17 cellular contexts compared by ENCODE assay signal in genomic region chr9:130984476-130984875, GRCh38. TPM values are rescaled to one million over a fixed set of nuclear protein-coding genes. Genes with fewer than 3 reads are reported as not detected.
DNase-seq lines count a peak whose midpoint lies in the region; ATAC-seq and TF ChIP-seq lines count a peak whose summit lies in the region.
"Had no signal": no experiment of that assay in that cellular context is flagged by ENCODE, and none has a peak within 500 bp of the region (broad histone marks: within the 10 kb centered on the region; RNA-seq: fewer than 3 reads in every experiment).

No MANE protein-coding gene starts in this region.

- no peak for TF ChIP-seq CTCF in GM23338 (conservative IDR thresholded peaks at IDR 0.05; ENCODE audit: low read depth in 2 of 2)
- no peak for TF ChIP-seq CTCF in osteoblast (IDR thresholded peaks at IDR 0.05; ENCODE audit: extremely low read depth, low read depth, low read length)
- TF ChIP-seq CTCF in BE2C (IDR thresholded peaks at IDR 0.05; ENCODE audit: low read depth, low read length): no peak

- H2AFZ ChIP-seq in GM23338 (0 out of 2 replicates have a peak overlapping the region, but pooled peaks have one; percentile 47), osteoblast (ENCODE audit: low read length) (no peak overlapping the region)

- no peaks in the 10 kb centered on the region for H3K9me2 ChIP-seq in GM23338 (ENCODE audit: insufficient read depth)

- H3K27me3 ChIP-seq in GM23338 (ENCODE audit: insufficient read depth) (no peaks in the 10 kb centered on the region), osteoblast (ENCODE audit: insufficient read depth, low read length) (peaks cover 54% of the 10 kb centered on the region), BE2C (no peaks in the 10 kb centered on the region)

- CTCF ChIA-PET in activated CD4-positive, alpha-beta memory T cell treated with anti-CD3 and anti-CD28 coated beads for 36 hours (lab: Charles Lee): interaction anchor here (1.2 kb wide), 1 partner anchor 14 kb away, joined by 4 read pairs; no protein-coding TSS in a partner anchor

- H3K27me3 Mint-ChIP-seq in GM23338 (ENCODE audit: insufficient read depth, low read depth, poor library complexity): peaks cover 13% of the 10 kb centered on the region
- H3K27me3 Mint-ChIP-seq in activated CD4-positive, alpha-beta memory T cell treated with anti-CD3 and anti-CD28 coated beads for 36 hours: peaks cover 3% of the 10 kb centered on the region

- H3K4me3 ChIP-seq in GM23338 (no peak overlapping the region), osteoblast (ENCODE audit: insufficient read depth, low read length) (no peak overlapping the region), BE2C (ENCODE audit: low read depth, low read length) (no peak overlapping the region)
- H3K4me3 ChIP-seq: A549, GM12878 had no signal

- H3K4me1 Mint-ChIP-seq in GM23338: peaks cover 8% of the 10 kb centered on the region; the same call in 1 of the 3 replicates
- H3K4me1 Mint-ChIP-seq in activated CD4-positive, alpha-beta memory T cell treated with anti-CD3 and anti-CD28 coated beads for 36 hours (ENCODE audit: low read depth): no peaks in the 10 kb centered on the region

- H3K36me3 ChIP-seq in GM23338 (ENCODE audit: insufficient read depth) (no peaks in the 10 kb centered on the region), osteoblast (ENCODE audit: insufficient read depth, low read length) (no peaks in the 10 kb centered on the region), BE2C (no peaks in the 10 kb centered on the region)

- no peak overlapping the region for H3K27ac Mint-ChIP-seq in GM23338
- no peak overlapping the region for H3K27ac Mint-ChIP-seq in activated CD4-positive, alpha-beta memory T cell treated with anti-CD3 and anti-CD28 coated beads for 36 hours
- H3K27ac Mint-ChIP-seq: CD14-positive monocyte; CD8-positive, alpha-beta T cell; HFFc6 had no signal

- ATAC-seq in GM23338 (no peak), GM19351 (IDR thresholded peaks at IDR 0.05; ENCODE audit: unreplicated experiment) (no peak)
- ATAC-seq: A549; CD8-positive, alpha-beta T cell; GM12878; HepG2 had no signal

- H3F3A ChIP-seq in GM23338 (replicated peaks; ENCODE audit: low read depth): no peaks in the 10 kb centered on the region

- no peaks in the 10 kb centered on the region for H3K4me1 ChIP-seq in GM23338 (ENCODE audit: insufficient read depth)
- H3K4me1 ChIP-seq in osteoblast (ENCODE audit: insufficient read depth, low read length): no peaks in the 10 kb centered on the region
- H3K4me1 ChIP-seq in BE2C: no peaks in the 10 kb centered on the region
- H3K4me1 ChIP-seq: A549, Caco-2 had no signal

- intact Hi-C loops in activated CD4-positive, alpha-beta memory T cell treated with anti-CD3 and anti-CD28 coated beads for 36 hours (cut with micrococcal nuclease): no loop called here

- no peak overlapping the region for H3K4me3 Mint-ChIP-seq in GM23338
- no peak overlapping the region for H3K4me3 Mint-ChIP-seq in activated CD4-positive, alpha-beta memory T cell treated with anti-CD3 and anti-CD28 coated beads for 36 hours
- H3K4me3 Mint-ChIP-seq: CD14-positive monocyte; CD8-positive, alpha-beta T cell; HFFc6 had no signal

- no peaks in the 10 kb centered on the region for H3K79me2 ChIP-seq in GM23338 (replicated peaks; ENCODE audit: insufficient read depth)
- no peaks in the 10 kb centered on the region for H3K79me2 ChIP-seq in osteoblast (ENCODE audit: insufficient read depth, low read length)

- H3K27ac ChIP-seq in GM23338 (ENCODE audit: low read depth): no peak overlapping the region
- H3K27ac ChIP-seq in osteoblast (ENCODE audit: low read depth, low read length): no peak overlapping the region
- H3K27ac ChIP-seq: A549 had no signal

- no peaks in the 10 kb centered on the region for H3K9me3 Mint-ChIP-seq in GM23338
- H3K9me3 Mint-ChIP-seq in activated CD4-positive, alpha-beta memory T cell treated with anti-CD3 and anti-CD28 coated beads for 36 hours: no peaks in the 10 kb centered on the region
- H3K9me3 Mint-ChIP-seq: CD8-positive, alpha-beta T cell; HFFc6 had no signal

- DNase-seq in DMS79 (lab: John Stamatoyannopoulos, UW) (peak; percentile 80), GM23338 (ENCODE audit: low spot score) (no peak), left kidney (ENCODE audit: low read depth, low spot score) (peak; percentile 53), osteoblast (ENCODE audit: insufficient read length, low spot score, missing footprints) (peak; percentile 68), BE2C (no peak)
- no peak for DNase-seq in activated CD4-positive, alpha-beta memory T cell treated with anti-CD3 and anti-CD28 coated beads for 36 hours
- DNase-seq: Caco-2; CD8-positive, alpha-beta T cell; DMS53; HCEC 1CT; HFFc6 had no signal

- no peaks in the 10 kb centered on the region for H3K36me3 Mint-ChIP-seq in GM23338 (ENCODE audit: low read depth)
- no peaks in the 10 kb centered on the region for H3K36me3 Mint-ChIP-seq in activated CD4-positive, alpha-beta memory T cell treated with anti-CD3 and anti-CD28 coated beads for 36 hours
- H3K36me3 Mint-ChIP-seq: CD14-positive monocyte; CD8-positive, alpha-beta T cell had no signal

- no peak overlapping the region for H3K4me2 ChIP-seq in GM23338
- no peak overlapping the region for H3K4me2 ChIP-seq in osteoblast (ENCODE audit: insufficient read depth, low read length)
- H3K4me2 ChIP-seq: A549 had no signal

- POLR2A ChIA-PET in activated CD4-positive, alpha-beta memory T cell treated with anti-CD3 and anti-CD28 coated beads for 36 hours (lab: Charles Lee): no interaction called here

- H3K9me3 ChIP-seq in osteoblast (ENCODE audit: low read depth, low read length) (no peaks in the 10 kb centered on the region), BE2C (no peaks in the 10 kb centered on the region)
- H3K9me3 ChIP-seq: A549, Caco-2 had no signal

- H4K20me1 ChIP-seq in GM23338 (replicated peaks; ENCODE audit: insufficient read depth) (no peaks in the 10 kb centered on the region), osteoblast (ENCODE audit: insufficient read depth, low read length) (no peaks in the 10 kb centered on the region)

TF ChIP-seq in GM23338, 12 proteins besides CTCF, POLR2A, EP300 and RAD21:
- TF ChIP-seq POLR2AphosphoS5 (IDR thresholded peaks at IDR 0.05; ENCODE audit: low read depth) (no peak), CREB1 (CRISPR knock-in tag; IDR thresholded peaks at IDR 0.05; ENCODE audit: low read depth) (no peak)

RNA-seq across cellular contexts. Expression of gene LAMC3, which starts 24.5 kb away (rescaled TPM):
- 19.2 and 27.4 TPM in 2 replicates for total RNA-seq in GM23338 (2014; rRNA removed; shearing (Covaris generic))
- 8.2 and 9.0 TPM in 2 replicates for polyA plus RNA-seq in GM23338 (2016; fragmentation: Nextera tagmentation; extraction: Ambion mirVana)
- under 0.01 TPM in 1 of 2 replicates, not detected in the other for total RNA-seq in osteoblast
- total RNA-seq in activated CD4-positive, alpha-beta memory T cell treated with anti-CD3 and anti-CD28 coated beads for 36 hours: under 1 TPM; 0.12 to 0.34 TPM
- not detected for polyA plus RNA-seq in BE2C (2012; ENCODE audit: insufficient read depth, insufficient read length, low read depth)
- total RNA-seq: HFFc6 had no signal
- polyA plus RNA-seq: AG04450, CD14-positive monocyte, GM12878 had no signal

RNA-seq across cellular contexts. Expression of gene FIBCD1, which starts 45.4 kb away (rescaled TPM):
- total RNA-seq in GM23338 (2014; rRNA removed; shearing (Covaris generic)): 4.4 and 15.5 TPM in 2 replicates
- 5.6 and 9.0 TPM in 2 replicates for polyA plus RNA-seq in GM23338 (2016; fragmentation: Nextera tagmentation; extraction: Ambion mirVana)
- total RNA-seq in osteoblast: 5.1 and 5.3 TPM in 2 replicates
- not detected for total RNA-seq in activated CD4-positive, alpha-beta memory T cell treated with anti-CD3 and anti-CD28 coated beads for 36 hours
- polyA plus RNA-seq in BE2C (2012; ENCODE audit: insufficient read depth, insufficient read length, low read depth): not detected
- total RNA-seq: Caco-2; CD8-positive, alpha-beta T cell had no signal
- polyA plus RNA-seq: CD14-positive monocyte had no signal

Comparison
In these comparisons a context has a peak if more than half of its experiments do, and no peak if none do; other contexts are left out.
1. DNase-seq: peak in DMS79 (single experiment), left kidney (single experiment) and osteoblast (single experiment); none in GM23338 (single experiment), activated CD4-positive, alpha-beta memory T cell treated with anti-CD3 and anti-CD28 coated beads for 36 hours (single experiment) and BE2C (single experiment).
2. RNA of gene LAMC3, which starts 24.5 kb away (total RNA-seq): 19.2 to 27.4 TPM in GM23338; 0.12 to 0.34 TPM in activated CD4-positive, alpha-beta memory T cell treated with anti-CD3 and anti-CD28 coated beads for 36 hours and under 0.01 TPM in osteoblast; every median in the first group is over 10 times any median in the second.